Comparison of ENCODE assay signal across 1 cellular context in the genomic region with DNA sequence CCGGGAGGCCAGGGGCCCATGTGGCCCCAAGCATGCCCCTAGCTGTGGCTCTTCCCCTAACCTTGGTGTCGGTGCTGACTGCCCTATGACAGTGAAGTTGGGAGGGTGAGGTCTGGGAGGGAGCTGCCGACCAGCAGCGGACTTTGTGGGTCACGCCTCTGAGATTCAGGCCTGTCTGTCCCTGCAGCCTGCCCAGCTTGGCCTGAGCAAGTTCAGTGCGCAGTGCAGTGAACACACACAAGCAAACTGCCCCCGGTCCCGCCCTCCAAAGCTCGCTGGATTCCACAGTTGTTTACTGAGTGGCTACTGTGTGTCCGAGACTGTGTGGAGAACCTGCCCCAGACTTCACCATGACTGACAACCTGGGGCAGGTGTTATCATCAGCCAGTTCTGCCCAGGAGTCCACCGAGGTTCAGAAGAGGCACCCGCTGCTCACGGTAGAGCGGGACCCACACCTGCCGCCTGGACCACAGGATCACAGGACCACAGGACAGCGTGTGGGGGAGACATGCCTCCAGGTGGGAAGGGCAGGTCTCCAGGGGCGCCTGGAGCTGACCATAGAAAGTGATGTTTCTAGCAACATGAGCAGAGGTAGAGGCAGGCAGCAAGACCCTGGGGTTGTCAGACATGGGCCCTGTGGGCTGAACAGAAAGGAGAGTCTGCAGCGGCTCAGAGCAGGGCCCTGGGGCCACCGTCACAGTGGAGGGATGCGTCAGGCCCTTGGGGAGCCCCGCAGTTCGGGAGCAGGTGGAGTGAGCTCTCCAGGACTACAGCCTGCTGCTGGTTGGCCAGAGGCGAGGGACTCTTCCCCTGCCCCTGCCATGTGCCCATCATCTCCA.
A peak's percentile ranks its signal among the peaks of the same experiment; 100 is the strongest.
TF ChIP-seq lines count a peak whose summit lies in the region.

No MANE protein-coding gene starts in this region.

TF ChIP-seq in HepG2, 621 proteins besides CTCF, POLR2A, EP300 and RAD21 (continued from another document):
- no peak for TF ChIP-seq ZBTB40 (IDR thresholded peaks at IDR 0.05)
- no peak for TF ChIP-seq ZBTB40 (CRISPR knock-in tag; IDR thresholded peaks at IDR 0.05)
- 0 out of 2 replicates have a peak, but pooled peaks have one; percentile 21 for TF ChIP-seq PATZ1 (CRISPR knock-in tag; IDR thresholded peaks at IDR 0.05)
- TF ChIP-seq ADNP (CRISPR knock-in tag; IDR thresholded peaks at IDR 0.05), result no peak
- TF ChIP-seq SMAD3 (CRISPR knock-in tag; IDR thresholded peaks at IDR 0.05), result no peak
- 0 out of 2 replicates have a peak, but pooled peaks have one; percentile 10 for TF ChIP-seq PITX1 (CRISPR knock-in tag; IDR thresholded peaks at IDR 0.05)
- TF ChIP-seq FOXA1 (IDR thresholded peaks at IDR 0.05), result no peak
- peak; percentile 39 for TF ChIP-seq FOXA1 (CRISPR knock-in tag; IDR thresholded peaks at IDR 0.05)
- no peak for TF ChIP-seq RBM22 (optimal IDR thresholded peaks at IDR 0.05; ENCODE audit: low read length)
- peak; percentile 30; the same call in 1 of the 2 replicates for TF ChIP-seq FOXA3 (CRISPR knock-in tag; IDR thresholded peaks at IDR 0.05)
- TF ChIP-seq ARNTL (CRISPR knock-in tag; IDR thresholded peaks at IDR 0.05), result no peak
- TF ChIP-seq ZFP82 (CRISPR knock-in tag; IDR thresholded peaks at IDR 0.05; ENCODE audit: borderline replicate concordance), result no peak
- TF ChIP-seq ZFX (CRISPR knock-in tag; IDR thresholded peaks at IDR 0.05; ENCODE audit: low read depth), result peak; percentile 33; the same call in 1 of the 2 replicates
- TF ChIP-seq, protein P1, sequence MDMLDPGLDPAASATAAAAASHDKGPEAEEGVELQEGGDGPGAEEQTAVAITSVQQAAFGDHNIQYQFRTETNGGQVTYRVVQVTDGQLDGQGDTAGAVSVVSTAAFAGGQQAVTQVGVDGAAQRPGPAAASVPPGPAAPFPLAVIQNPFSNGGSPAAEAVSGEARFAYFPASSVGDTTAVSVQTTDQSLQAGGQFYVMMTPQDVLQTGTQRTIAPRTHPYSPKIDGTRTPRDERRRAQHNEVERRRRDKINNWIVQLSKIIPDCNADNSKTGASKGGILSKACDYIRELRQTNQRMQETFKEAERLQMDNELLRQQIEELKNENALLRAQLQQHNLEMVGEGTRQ (IDR thresholded peaks at IDR 0.05; ENCODE audit: low read depth, low read length), result no peak
- TF ChIP-seq, protein P1 (CRISPR knock-in tag; IDR thresholded peaks at IDR 0.05; ENCODE audit: borderline replicate concordance), result peak; percentile 25; the same call in 1 of the 2 replicates
- no peak for TF ChIP-seq MAZ (IDR thresholded peaks at IDR 0.05; ENCODE audit: borderline replicate concordance, low read depth, low read length)
- peak; percentile 50; the same call in 1 of the 2 replicates for TF ChIP-seq MAZ (CRISPR knock-in tag; IDR thresholded peaks at IDR 0.05; ENCODE audit: low read depth)
- TF ChIP-seq TRAFD1 (CRISPR knock-in tag; IDR thresholded peaks at IDR 0.05; ENCODE audit: borderline replicate concordance), result no peak
- TF ChIP-seq REPIN1 (CRISPR knock-in tag; IDR thresholded peaks at IDR 0.05; ENCODE audit: borderline replicate concordance, low read depth), result no peak
- TF ChIP-seq MTA1 (CRISPR knock-in tag; IDR thresholded peaks at IDR 0.05; ENCODE audit: borderline replicate concordance), result 0 out of 2 replicates have a peak, but pooled peaks have one; percentile 21
- TF ChIP-seq ZNF776 (CRISPR knock-in tag; IDR thresholded peaks at IDR 0.05), result peak; percentile 49; the same call in 1 of the 2 replicates
- TF ChIP-seq HDAC1 (CRISPR knock-in tag; IDR thresholded peaks at IDR 0.05), result peak; percentile 25; the same call in 1 of the 2 replicates
- TF ChIP-seq ZBTB4 (CRISPR knock-in tag; IDR thresholded peaks at IDR 0.05; ENCODE audit: borderline replicate concordance), result no peak
- no peak for TF ChIP-seq BHLHE40 (IDR thresholded peaks at IDR 0.05; ENCODE audit: low read length)
- TF ChIP-seq SOX6 (IDR thresholded peaks at IDR 0.05), result no peak
- 0 out of 2 replicates have a peak, but pooled peaks have one; percentile 26 for TF ChIP-seq SOX6 (CRISPR knock-in tag; IDR thresholded peaks at IDR 0.05)
